Comparison of ENCODE assay signal across 1 cellular context in genomic region chr1:52268372-52268771, GRCh38.
TF ChIP-seq lines count a peak whose summit lies in the region.

No MANE protein-coding gene starts in this region.

TF ChIP-seq in WTC11, 78 proteins besides CTCF, POLR2A, EP300 and RAD21 (continued from another document):
- TF ChIP-seq ZNF532 (CRISPR knock-in tag; IDR thresholded peaks at IDR 0.05; ENCODE audit: borderline replicate concordance) (no peak), ZNF121 (CRISPR knock-in tag; IDR thresholded peaks at IDR 0.05) (no peak), ZSCAN18 (CRISPR knock-in tag; IDR thresholded peaks at IDR 0.05) (no peak), ZNF416 (CRISPR knock-in tag; IDR thresholded peaks at IDR 0.05) (no peak), PRDM15 (CRISPR knock-in tag; IDR thresholded peaks at IDR 0.05) (no peak), ZNF512 (CRISPR knock-in tag; IDR thresholded peaks at IDR 0.05; ENCODE audit: borderline replicate concordance) (no peak), TCF7 (CRISPR knock-in tag; IDR thresholded peaks at IDR 0.05; ENCODE audit: low read depth) (no peak), FOXK1 (CRISPR knock-in tag; IDR thresholded peaks at IDR 0.05) (no peak)
